In genomic region chr22:37425800-37426531, GRCh38 we compare ENCODE assay signal across 9 cellular contexts. TPM values are rescaled to one million over a fixed set of nuclear protein-coding genes. Genes with fewer than 3 reads are reported as not detected.
DNase-seq lines count a peak whose midpoint lies in the region; ATAC-seq and TF ChIP-seq lines count a peak whose summit lies in the region.
"Had no signal": no experiment of that assay in that cellular context is flagged by ENCODE, and none has a peak within 500 bp of the region (broad histone marks: within the 10 kb centered on the region; RNA-seq: fewer than 3 reads in every experiment).

No MANE protein-coding gene starts in this region.

- H3K27me3 ChIP-seq in naive thymus-derived CD4-positive, alpha-beta T cell (ENCODE audit: control insufficient read depth in 2 of 2, insufficient read depth in 2 of 2, low read length in 2 of 2): peaks cover 12 to 14% of the 10 kb centered on the region in 2 donors
- H3K27me3 ChIP-seq in BE2C: peaks cover 79% of the 10 kb centered on the region

- H3K4me1 Mint-ChIP-seq in naive thymus-derived CD4-positive, alpha-beta T cell: peaks cover 0 to 15% (median 0%) of the 10 kb centered on the region in 7 donors

- intact Hi-C loops in naive thymus-derived CD4-positive, alpha-beta T cell (cut with micrococcal nuclease): loop anchor here in 1 of 2 donors (10.0 kb wide), 1 partner anchor 351 kb away; no protein-coding TSS in a partner anchor

- no peaks in the 10 kb centered on the region for H3K36me3 ChIP-seq in naive thymus-derived CD4-positive, alpha-beta T cell (ENCODE audit: control insufficient read depth in 2 of 3, insufficient read depth in 3 of 3, low read length in 3 of 3)
- no peaks in the 10 kb centered on the region for H3K36me3 ChIP-seq in BE2C

- H3K4me1 ChIP-seq in naive thymus-derived CD4-positive, alpha-beta T cell (ENCODE audit: control insufficient read depth in 2 of 2, insufficient read depth in 2 of 2, low read length in 2 of 2): peaks cover 5 to 8% of the 10 kb centered on the region in 2 donors
- no peaks in the 10 kb centered on the region for H3K4me1 ChIP-seq in BE2C

- DNase-seq in COLO668 (lab: John Stamatoyannopoulos, UW; ENCODE audit: unreplicated experiment) (peak; percentile 16), NB4 (ENCODE audit: low read depth) (peak; percentile 47), choroid plexus epithelial cell (ENCODE audit: low read depth) (peak; percentile 48), BE2C (no peak), medulla oblongata (ENCODE audit: extremely low spot score) (no peak), NCI-H1092 treated with DMSO at 0.1 percent for 48 hours (lab: John Stamatoyannopoulos, UW) (no peak), NCI-H2196 treated with DMSO at 0.1 percent for 48 hours (lab: John Stamatoyannopoulos, UW; ENCODE audit: unreplicated experiment) (no peak)
- no peak for DNase-seq in naive thymus-derived CD4-positive, alpha-beta T cell

- CTCF ChIA-PET in naive thymus-derived CD4-positive, alpha-beta T cell (lab: Charles Lee): interaction anchor here (0.7 to 0.8 kb wide), 2 partner anchors 23 to 93 kb away, joined by 3 read pairs; no protein-coding TSS in a partner anchor

- H3K9me3 Mint-ChIP-seq in naive thymus-derived CD4-positive, alpha-beta T cell: peaks cover 0 to 1% (median 0%) of the 10 kb centered on the region in 11 donors

- H3K27ac ChIP-seq in naive thymus-derived CD4-positive, alpha-beta T cell (ENCODE audit: low read depth, low read length): no peak overlapping the region

- H3K9me3 ChIP-seq in naive thymus-derived CD4-positive, alpha-beta T cell (ENCODE audit: control insufficient read depth in 2 of 3, low read length in 3 of 3): no peaks in the 10 kb centered on the region
- H3K9me3 ChIP-seq in BE2C: no peaks in the 10 kb centered on the region

- H3K27ac Mint-ChIP-seq in naive thymus-derived CD4-positive, alpha-beta T cell: no peak overlapping the region

- no peak for ATAC-seq in naive thymus-derived CD4-positive, alpha-beta T cell
- ATAC-seq: activated CD4-positive, CD25-positive, alpha-beta regulatory T cell treated with anti-CD3 and anti-CD28 coated beads, Interleukin-2, amount 50 U/mL, for 24 hours had no signal

- H3K4me3 ChIP-seq in NB4 (ENCODE audit: low read depth, low read length) (no peak overlapping the region), choroid plexus epithelial cell (ENCODE audit: low read depth, low read length) (peak overlapping the region; percentile 61), BE2C (ENCODE audit: low read depth, low read length) (no peak overlapping the region)
- no peak overlapping the region for H3K4me3 ChIP-seq in naive thymus-derived CD4-positive, alpha-beta T cell (ENCODE audit: low read length)

- peak overlapping the region in 8 of 10 donors; percentile 33 to 79 (median 66) for H3K4me3 Mint-ChIP-seq in naive thymus-derived CD4-positive, alpha-beta T cell

- no peak for TF ChIP-seq POLR2A in NB4 (IDR thresholded peaks at IDR 0.05; ENCODE audit: extremely low read depth, insufficient read length)

- H3K36me3 Mint-ChIP-seq in naive thymus-derived CD4-positive, alpha-beta T cell: peaks cover 0 to 3% (median 0%) of the 10 kb centered on the region in 5 donors

- peaks cover 38 to 69% (median 45%) of the 10 kb centered on the region in 5 donors for H3K27me3 Mint-ChIP-seq in naive thymus-derived CD4-positive, alpha-beta T cell

- TF ChIP-seq CTCF in NB4 (IDR thresholded peaks at IDR 0.05; ENCODE audit: low read depth, low read length): no peak
- no peak for TF ChIP-seq CTCF in choroid plexus epithelial cell (conservative IDR thresholded peaks at IDR 0.05; ENCODE audit: low read depth, low read length)
- TF ChIP-seq CTCF in BE2C (IDR thresholded peaks at IDR 0.05; ENCODE audit: low read depth, low read length): no peak

- POLR2A ChIA-PET in naive thymus-derived CD4-positive, alpha-beta T cell (lab: Charles Lee): no interaction called here

RNA-seq across cellular contexts. Expression of gene ELFN2, which starts 1.3 kb away (rescaled TPM):
- under 1 TPM; 0.10 to 0.66 (median 0.57) TPM for total RNA-seq in naive thymus-derived CD4-positive, alpha-beta T cell
- polyA plus RNA-seq in naive thymus-derived CD4-positive, alpha-beta T cell: not detected
- 0.31 TPM for polyA plus RNA-seq in BE2C (2012; ENCODE audit: insufficient read depth, insufficient read length, low read depth)

Comparison
In these comparisons a context has a peak if more than half of its experiments do, and no peak if none do; other contexts are left out.
1. DNase-seq: peak in COLO668 (single experiment), NB4 (single experiment) and choroid plexus epithelial cell (single experiment); none in naive thymus-derived CD4-positive, alpha-beta T cell (0 of 9), BE2C (single experiment), medulla oblongata (single experiment), NCI-H1092 treated with DMSO at 0.1 percent for 48 hours (single experiment) and NCI-H2196 treated with DMSO at 0.1 percent for 48 hours (single experiment).